ENCODE assay signal across 13 cellular contexts in genomic region chr9:111605041-111605559, GRCh38.
"Had no signal": no experiment of that assay in that cellular context is flagged by ENCODE, and none has a peak within 500 bp of the region (broad histone marks: within the 10 kb centered on the region; RNA-seq: fewer than 3 reads in every experiment).

No MANE protein-coding gene starts in this region.

- DNase-seq: activated CD4-positive, alpha-beta T cell treated with anti-CD3 and anti-CD28 coated beads, Interleukin-2, amount 50 U/mL, for 48 hours; activated naive CD4-positive, alpha-beta T cell treated with anti-CD3 and anti-CD28 coated beads for 36 hours; activated naive CD8-positive, alpha-beta T cell treated with anti-CD3 and anti-CD28 coated beads, Interleukin-2, amount 50 U/mL, for 24 hours; aorta; cortex of kidney; effector memory CD4-positive, alpha-beta T cell; foreskin keratinocyte; head of caudate nucleus; stimulated activated CD4-positive, alpha-beta T cell treated with anti-CD3 and anti-CD28 coated beads, Interleukin-15, amount 100 ng/mL, for 24 hours; stimulated activated CD4-positive, alpha-beta T cell treated with anti-CD3 and anti-CD28 coated beads, Interleukin-4, amount 100 ng/mL, for 1 hour; stimulated activated naive B cell treated with anti-CD40 and anti-IgM and Interleukin-4, amounts not matched to agents 10 μg/mL and 1 μg/mL and 100 μg/mL, for 72 hours; tibial artery; WERI-Rb-1 had no signal

- H3K9me3 ChIP-seq: tibial artery had no signal

- H3K36me3 ChIP-seq: tibial artery, WERI-Rb-1 had no signal

- H3K27ac ChIP-seq: foreskin keratinocyte, tibial artery, WERI-Rb-1 had no signal

- H3K4me3 ChIP-seq: tibial artery had no signal

- H3K4me1 ChIP-seq: tibial artery had no signal

- H3K27me3 ChIP-seq: foreskin keratinocyte had no signal

- ATAC-seq: activated naive CD8-positive, alpha-beta T cell treated with anti-CD3 and anti-CD28 coated beads, Interleukin-2, amount 50 U/mL, for 24 hours; foreskin keratinocyte; stimulated activated naive B cell treated with anti-CD40 and anti-IgM and Interleukin-4, amounts not matched to agents 10 μg/mL and 1 μg/mL and 100 μg/mL, for 72 hours had no signal
